Comparison of ENCODE assay signal across 13 cellular contexts in genomic region chr6:157268835-157269234, GRCh38. TPM values are rescaled to one million over a fixed set of nuclear protein-coding genes. Genes with fewer than 3 reads are reported as not detected.
DNase-seq lines count a peak whose midpoint lies in the region; ATAC-seq and TF ChIP-seq lines count a peak whose summit lies in the region.
"Had no signal": no experiment of that assay in that cellular context is flagged by ENCODE, and none has a peak within 500 bp of the region (broad histone marks: within the 10 kb centered on the region; RNA-seq: fewer than 3 reads in every experiment).

No MANE protein-coding gene starts in this region.

- intact Hi-C loops in adrenal gland (cut with DNase I) = no loop called here

- H3K36me3 ChIP-seq in adipocyte (ENCODE audit: control insufficient read depth, insufficient read depth, low read length, severe bottlenecking) (no peaks in the 10 kb centered on the region), gastroesophageal sphincter (no peaks in the 10 kb centered on the region), mucosa of stomach (ENCODE audit: control insufficient read depth, insufficient read depth, low read length) (no peaks in the 10 kb centered on the region), smooth muscle cell (ENCODE audit: low read depth) (no peaks in the 10 kb centered on the region), adrenal gland (replicated peaks in 1 of 2) (no peaks in the 10 kb centered on the region)

- no peaks in the 10 kb centered on the region for H3K27me3 ChIP-seq in adipocyte (replicated peaks; ENCODE audit: control insufficient read depth, insufficient read depth, low read length)
- no peaks in the 10 kb centered on the region for H3K27me3 ChIP-seq in gastroesophageal sphincter
- no peaks in the 10 kb centered on the region for H3K27me3 ChIP-seq in mucosa of stomach (ENCODE audit: control insufficient read depth, insufficient read depth, low read length)
- no peaks in the 10 kb centered on the region for H3K27me3 ChIP-seq in smooth muscle cell (ENCODE audit: low read depth)
- no peaks in the 10 kb centered on the region for H3K27me3 ChIP-seq in adrenal gland

- no peak for TF ChIP-seq EP300 in gastroesophageal sphincter (IDR thresholded peaks at IDR 0.05)

- H3K9me3 ChIP-seq in adipocyte (ENCODE audit: control insufficient read depth, low read length) (no peaks in the 10 kb centered on the region), gastroesophageal sphincter (no peaks in the 10 kb centered on the region), mucosa of stomach (ENCODE audit: control insufficient read depth, low read length) (no peaks in the 10 kb centered on the region), smooth muscle cell (replicated peaks; ENCODE audit: low read depth) (no peaks in the 10 kb centered on the region), adrenal gland (replicated peaks in 1 of 3) (no peaks in the 10 kb centered on the region)

- no peaks in the 10 kb centered on the region for H4K20me1 ChIP-seq in smooth muscle cell (ENCODE audit: low read depth)

- no peak for ATAC-seq in gastroesophageal sphincter
- no peak for ATAC-seq in esophagus mucosa

- TF ChIP-seq POLR2A in gastroesophageal sphincter (IDR thresholded peaks at IDR 0.05) = no peak
- no peak for TF ChIP-seq POLR2A in adrenal gland (IDR thresholded peaks at IDR 0.05)

- H3K4me3 ChIP-seq in adipocyte (ENCODE audit: low read length) (peak overlapping the region; percentile 8), gastroesophageal sphincter (no peak overlapping the region), mucosa of stomach (ENCODE audit: low read length) (no peak overlapping the region), smooth muscle cell (no peak overlapping the region), adrenal gland (no peak overlapping the region)

- 48 to 60% methylated on average over 1 to 6 of the region's 6 CpGs for WGBS in gastroesophageal sphincter (ENCODE audit: low coverage in 1 of 2), 2 donors
- WGBS in smooth muscle cell (ENCODE audit: low lambda C conversion rate) = 89% methylated on average over 6 of the region's 6 CpGs
- 68 to 79% (median 72%) methylated on average over 6 of the region's 6 CpGs for WGBS in adrenal gland, 4 donors

- DNase-seq in adipocyte (ENCODE audit: low read depth) = no peak
- DNase-seq in smooth muscle cell (lab: John Stamatoyannopoulos, UW; ENCODE audit: unreplicated experiment) = no peak
- DNase-seq in NCI-H128 (lab: John Stamatoyannopoulos, UW; ENCODE audit: unreplicated experiment) = no peak
- DNase-seq in adrenal gland = no peak
- no peak for DNase-seq in T1000 (lab: John Stamatoyannopoulos, UW)
- DNase-seq: activated CD4-positive, alpha-beta T cell treated with anti-CD3 and anti-CD28 coated beads for 1 hour; activated naive CD8-positive, alpha-beta T cell treated with anti-CD3 and anti-CD28 coated beads for 36 hours; NCI-H2029 treated with DMSO at 0.1 percent for 48 hours; RPMI8226; stimulated activated CD4-positive, alpha-beta T cell treated with anti-CD3 and anti-CD28 coated beads, Interleukin-2, amount 100 ng/mL, for 48 hours had no signal

- peak overlapping the region; percentile 66 for H3K9ac ChIP-seq in adipocyte (ENCODE audit: low read length)
- H3K9ac ChIP-seq in mucosa of stomach (ENCODE audit: low read length) = peak overlapping the region; percentile 15
- no peak overlapping the region for H3K9ac ChIP-seq in smooth muscle cell (ENCODE audit: low read depth)

- no peak for TF ChIP-seq CTCF in gastroesophageal sphincter (IDR thresholded peaks at IDR 0.05)
- no peak for TF ChIP-seq CTCF in smooth muscle cell (IDR thresholded peaks at IDR 0.05; ENCODE audit: borderline replicate concordance, insufficient read depth, poor library complexity, severe bottlenecking)
- no peak for TF ChIP-seq CTCF in adrenal gland (IDR thresholded peaks at IDR 0.05)

- H3K4me1 ChIP-seq in adipocyte (ENCODE audit: control insufficient read depth, insufficient read depth, low read length) (peaks cover 17% of the 10 kb centered on the region), gastroesophageal sphincter (peaks cover 0 to 22% (median 11%) of the 10 kb centered on the region in 3 donors), mucosa of stomach (ENCODE audit: control insufficient read depth, insufficient read depth, low read length) (peaks cover 14% of the 10 kb centered on the region), smooth muscle cell (ENCODE audit: low read depth) (peaks cover 8% of the 10 kb centered on the region), adrenal gland (replicated peaks in 1 of 2) (peaks cover 0 to 18% of the 10 kb centered on the region in 2 donors)

- peaks cover 4% of the 10 kb centered on the region for H3F3A ChIP-seq in smooth muscle cell (ENCODE audit: low read depth)

- H3K79me2 ChIP-seq in smooth muscle cell (ENCODE audit: low read depth) = no peaks in the 10 kb centered on the region

- H3K4me2 ChIP-seq in smooth muscle cell = peak overlapping the region; percentile 55

- peak overlapping the region; percentile 81 for H2AFZ ChIP-seq in smooth muscle cell (ENCODE audit: low read depth)

- peak overlapping the region in 3 of 4 donors; percentile 73 to 77 (median 77) for H3K27ac ChIP-seq in gastroesophageal sphincter
- H3K27ac ChIP-seq in smooth muscle cell (ENCODE audit: low read depth) = peak overlapping the region; percentile 57
- H3K27ac ChIP-seq in adrenal gland = peak overlapping the region in 2 of 5 donors; percentile 52 to 74

RNA-seq across cellular contexts. Expression of gene TMEM242, which starts 54.5 kb away (rescaled TPM):
- 1 to 10 TPM; 6.6 to 8.4 (median 7.6) TPM for total RNA-seq in gastroesophageal sphincter
- 7.0 and 7.8 TPM in 2 replicates for total RNA-seq in smooth muscle cell
- 12.0 and 13.3 TPM in 2 replicates for polyA plus RNA-seq in smooth muscle cell
- total RNA-seq in esophagus mucosa = 5.8 TPM
- total RNA-seq in adrenal gland = 10 to 100 TPM in 4 of 8 donors, 1 to 10 TPM in 4; 7.7 to 17.2 (median 12.6) TPM
- polyA plus RNA-seq in adrenal gland = 10 to 100 TPM in 1 of 3 donors, 1 to 10 TPM in 2; 7.4 to 16.2 (median 8.2) TPM
